18 cellular contexts compared by ENCODE assay signal in genomic region chr9:101309139-101309538, GRCh38.
A peak's percentile ranks its signal among the peaks of the same experiment; 100 is the strongest.
DNase-seq lines count a peak whose midpoint lies in the region; ATAC-seq and TF ChIP-seq lines count a peak whose summit lies in the region.
"Had no signal": no experiment of that assay in that cellular context is flagged by ENCODE, and none has a peak within 500 bp of the region (broad histone marks: within the 10 kb centered on the region; RNA-seq: fewer than 3 reads in every experiment).

No MANE protein-coding gene starts in this region.

- no peak for ATAC-seq in HG03175 (IDR thresholded peaks at IDR 0.05; ENCODE audit: unreplicated experiment)
- ATAC-seq: A549; CD8-positive, alpha-beta T cell had no signal

- no peaks in the 10 kb centered on the region for H3K4me1 Mint-ChIP-seq in activated naive CD4-positive, alpha-beta T cell treated with anti-CD3 and anti-CD28 coated beads, Interleukin-2, amount 50 U/mL, for 24 hours
- no peaks in the 10 kb centered on the region for H3K4me1 Mint-ChIP-seq in activated naive CD4-positive, alpha-beta T cell treated with anti-CD3 and anti-CD28 coated beads for 36 hours (ENCODE audit: low read depth)

- no peak overlapping the region for H3K27ac ChIP-seq in RWPE1
- H3K27ac ChIP-seq: 22Rv1; A549; BLaER1 treated with 17β-estradiol and CSF1 and Interleukin-3, amounts not matched to agents 10 nM and 100 nM; C4-2B had no signal

- H3K9me3 Mint-ChIP-seq in activated naive CD4-positive, alpha-beta T cell treated with anti-CD3 and anti-CD28 coated beads, Interleukin-2, amount 50 U/mL, for 24 hours = no peaks in the 10 kb centered on the region
- H3K9me3 Mint-ChIP-seq in activated naive CD4-positive, alpha-beta T cell treated with anti-CD3 and anti-CD28 coated beads for 36 hours = no peaks in the 10 kb centered on the region
- H3K9me3 Mint-ChIP-seq: CD4-positive, alpha-beta T cell; CD8-positive, alpha-beta T cell had no signal

- TF ChIP-seq CTCF in RWPE1 (conservative IDR thresholded peaks at IDR 0.05; ENCODE audit: low read depth) = no peak

- intact Hi-C loops in activated naive CD4-positive, alpha-beta T cell treated with anti-CD3 and anti-CD28 coated beads for 36 hours (cut with micrococcal nuclease) = no loop called here

- DNase-seq in activated naive CD4-positive, alpha-beta T cell treated with anti-CD3 and anti-CD28 coated beads for 36 hours = no peak
- peak; percentile 41 for DNase-seq in pons (ENCODE audit: low spot score)
- DNase-seq in putamen (ENCODE audit: low spot score) = peak; percentile 4
- no peak for DNase-seq in cerebellum (ENCODE audit: low spot score)
- no peak for DNase-seq in RWPE1 (ENCODE audit: low spot score)
- DNase-seq: AML-193; Caco-2; Calu3; CD4-positive, alpha-beta T cell; CD8-positive, alpha-beta T cell; DMS79 treated with DMSO at 0.1 percent for 48 hours; GF-D8 had no signal

- CTCF ChIA-PET in activated naive CD4-positive, alpha-beta T cell treated with anti-CD3 and anti-CD28 coated beads for 36 hours (lab: Charles Lee) = no interaction called here
- CTCF ChIA-PET in RWPE1 (lab: Yijun Ruan, JAX) = interaction anchor here (0.8 kb wide), 1 partner anchor 707 kb away, joined by 4 read pairs; no protein-coding TSS in a partner anchor

- H3K36me3 Mint-ChIP-seq in activated naive CD4-positive, alpha-beta T cell treated with anti-CD3 and anti-CD28 coated beads, Interleukin-2, amount 50 U/mL, for 24 hours = no peaks in the 10 kb centered on the region
- H3K36me3 Mint-ChIP-seq in activated naive CD4-positive, alpha-beta T cell treated with anti-CD3 and anti-CD28 coated beads for 36 hours (ENCODE audit: low read depth) = no peaks in the 10 kb centered on the region
- H3K36me3 Mint-ChIP-seq: CD8-positive, alpha-beta T cell had no signal

- H3K4me3 Mint-ChIP-seq in activated naive CD4-positive, alpha-beta T cell treated with anti-CD3 and anti-CD28 coated beads, Interleukin-2, amount 50 U/mL, for 24 hours = no peak overlapping the region
- no peak overlapping the region for H3K4me3 Mint-ChIP-seq in activated naive CD4-positive, alpha-beta T cell treated with anti-CD3 and anti-CD28 coated beads for 36 hours
- H3K4me3 Mint-ChIP-seq: CD4-positive, alpha-beta T cell; CD8-positive, alpha-beta T cell had no signal

- POLR2A ChIA-PET in RWPE1 (lab: Yijun Ruan, JAX; ENCODE audit: low non-redundant PET) = no interaction called here

- H3K27me3 Mint-ChIP-seq in activated naive CD4-positive, alpha-beta T cell treated with anti-CD3 and anti-CD28 coated beads, Interleukin-2, amount 50 U/mL, for 24 hours = peaks cover 6% of the 10 kb centered on the region
- peaks cover 3% of the 10 kb centered on the region for H3K27me3 Mint-ChIP-seq in activated naive CD4-positive, alpha-beta T cell treated with anti-CD3 and anti-CD28 coated beads for 36 hours (ENCODE audit: low read depth)

- peak overlapping the region; percentile 37 for H3K27ac Mint-ChIP-seq in activated naive CD4-positive, alpha-beta T cell treated with anti-CD3 and anti-CD28 coated beads, Interleukin-2, amount 50 U/mL, for 24 hours
- no peak overlapping the region for H3K27ac Mint-ChIP-seq in activated naive CD4-positive, alpha-beta T cell treated with anti-CD3 and anti-CD28 coated beads for 36 hours
- H3K27ac Mint-ChIP-seq: CD4-positive, alpha-beta T cell; CD8-positive, alpha-beta T cell had no signal

Comparison
In these comparisons a context has a peak if more than half of its experiments do, and no peak if none do; other contexts are left out.
1. DNase-seq: peak in pons (single experiment) and putamen (single experiment); none in activated naive CD4-positive, alpha-beta T cell treated with anti-CD3 and anti-CD28 coated beads for 36 hours (single experiment), cerebellum (single experiment) and RWPE1 (single experiment).